8 cellular contexts compared by ENCODE assay signal in genomic region chr4:183905081-183905592, GRCh38. TPM values are rescaled to one million over a fixed set of nuclear protein-coding genes. Genes with fewer than 3 reads are reported as not detected.
DNase-seq lines count a peak whose midpoint lies in the region; ATAC-seq and TF ChIP-seq lines count a peak whose summit lies in the region.

Gene STOX2, plus strand, starts transcription at chr4:183905307. Its CDS starts 1,484 bp downstream, at chr4:183906791.

- intact Hi-C loops in CD14-positive monocyte (cut with micrococcal nuclease) = no loop called here

- no peak for ATAC-seq in activated CD4-positive, CD25-positive, alpha-beta regulatory T cell treated with anti-CD3 and anti-CD28 coated beads, Interleukin-2, amount 50 U/mL, for 24 hours

- peaks cover 0 to 3% of the 10 kb centered on the region in 2 donors for H3K36me3 Mint-ChIP-seq in CD14-positive monocyte
- H3K36me3 Mint-ChIP-seq in type B pancreatic cell = peaks cover 8% of the 10 kb centered on the region

- no peaks in the 10 kb centered on the region for H3K9me3 ChIP-seq in fibroblast of lung (ENCODE audit: control insufficient read depth, insufficient read depth, low read depth, low read length)
- H3K9me3 ChIP-seq in mucosa of rectum (ENCODE audit: control insufficient read depth in 2 of 2, low read length in 2 of 2) = no peaks in the 10 kb centered on the region

- H3K4me1 ChIP-seq in fibroblast of lung (ENCODE audit: control insufficient read depth, extremely low read depth, insufficient read depth, low read length) (no peaks in the 10 kb centered on the region), mucosa of rectum (ENCODE audit: control insufficient read depth in 2 of 2, insufficient read depth in 2 of 2, low read length in 2 of 2) (peaks cover 4 to 8% of the 10 kb centered on the region in 2 donors)

- H3K4me1 Mint-ChIP-seq in CD14-positive monocyte = peaks cover 17% of the 10 kb centered on the region
- H3K4me1 Mint-ChIP-seq in type B pancreatic cell (ENCODE audit: unreplicated experiment) = peaks cover 28% of the 10 kb centered on the region

- H3K79me2 ChIP-seq in fibroblast of lung (ENCODE audit: control insufficient read depth, insufficient read depth, low read length) = no peaks in the 10 kb centered on the region

- DNase-seq in CD14-positive monocyte (ENCODE audit: low spot score) (peak; percentile 64), KBM-7 (peak; percentile 53), T1000 (lab: John Stamatoyannopoulos, UW) (peak; percentile 26), fibroblast of lung (ENCODE audit: low read depth in 2 of 2) (peak; percentile 50 to 57), type B pancreatic cell (ENCODE audit: extremely low spot score, unreplicated experiment) (peak; percentile 84), NCI-H2196 treated with DMSO at 0.1 percent for 48 hours (lab: John Stamatoyannopoulos, UW; ENCODE audit: unreplicated experiment) (no peak)

- in situ Hi-C loops in KBM-7 (cut with MboI; ENCODE audit: low pct_unique_long_range_greater_than_20kb, low sequenced_read_pairs) = no loop called here

- peaks cover 0 to 15% (median 6%) of the 10 kb centered on the region in 7 donors for H3K9me3 Mint-ChIP-seq in CD14-positive monocyte
- H3K9me3 Mint-ChIP-seq in type B pancreatic cell = peaks cover 7% of the 10 kb centered on the region

- H3K27me3 ChIP-seq in fibroblast of lung (ENCODE audit: control insufficient read depth, insufficient read depth, low read length) (peaks cover 17% of the 10 kb centered on the region), mucosa of rectum (ENCODE audit: control insufficient read depth in 2 of 2, insufficient read depth in 2 of 2, low read length in 2 of 2) (peaks cover 7 to 32% of the 10 kb centered on the region in 2 donors)

- H3K27ac Mint-ChIP-seq in CD14-positive monocyte = no peak within 1 kb of the TSS
- H3K27ac Mint-ChIP-seq in type B pancreatic cell = peak within 1 kb of the TSS; percentile 35

- peak within 1 kb of the TSS; percentile 20 for H3K9ac ChIP-seq in fibroblast of lung (ENCODE audit: insufficient read depth, low read length)
- peak within 1 kb of the TSS; percentile 2 to 18 for H3K9ac ChIP-seq in mucosa of rectum (ENCODE audit: low read depth in 1 of 2, low read length in 2 of 2)

- peak within 1 kb of the TSS; percentile 82 for H3K4me2 ChIP-seq in fibroblast of lung (ENCODE audit: extremely low read depth, insufficient read depth, low read length)

- H3K4me3 Mint-ChIP-seq in CD14-positive monocyte (peak within 1 kb of the TSS; percentile 78 to 87), type B pancreatic cell (peak within 1 kb of the TSS; percentile 88)

- no peaks in the 10 kb centered on the region for H4K20me1 ChIP-seq in fibroblast of lung (ENCODE audit: control insufficient read depth, extremely low read depth, insufficient read depth, low read length)

- TF ChIP-seq CTCF in CD14-positive monocyte (IDR thresholded peaks at IDR 0.05) (no peak), fibroblast of lung (conservative IDR thresholded peaks at IDR 0.05 in 1 of 2, IDR thresholded peaks at IDR 0.05 in 1 of 2; ENCODE audit: low read depth in 1 of 2, low read length in 2 of 2) (no peak), type B pancreatic cell (conservative IDR thresholded peaks at IDR 0.05) (no peak)

- H3K27me3 Mint-ChIP-seq in CD14-positive monocyte (ENCODE audit: low read depth in 3 of 3) (peaks cover 48 to 69% (median 54%) of the 10 kb centered on the region in 3 donors), type B pancreatic cell (peaks cover 33% of the 10 kb centered on the region)

- H2AFZ ChIP-seq in fibroblast of lung (ENCODE audit: low read length) = peak within 1 kb of the TSS; percentile 70

- H3K36me3 ChIP-seq in fibroblast of lung (ENCODE audit: control insufficient read depth, insufficient read depth, low read length) (no peaks in the 10 kb centered on the region), mucosa of rectum (ENCODE audit: control insufficient read depth in 2 of 2, insufficient read depth in 2 of 2, low read length in 2 of 2) (no peaks in the 10 kb centered on the region)

- H3K4me3 ChIP-seq in fibroblast of lung (replicated peaks in 1 of 4; ENCODE audit: control extremely low read depth in 1 of 4, insufficient read depth in 1 of 4, low read depth in 3 of 4, low read length in 4 of 4) (peak within 1 kb of the TSS; percentile 38 to 57 (median 51)), mucosa of rectum (ENCODE audit: low read length in 2 of 2) (peak within 1 kb of the TSS; percentile 55 to 59)

- no peak within 1 kb of the TSS for H3K27ac ChIP-seq in fibroblast of lung (ENCODE audit: insufficient read depth, low read length)
- H3K27ac ChIP-seq in mucosa of rectum (ENCODE audit: low read depth in 2 of 2, low read length in 2 of 2) = peak within 1 kb of the TSS in 1 of 2 donors; percentile 61

RNA-seq across cellular contexts. Expression of gene STOX2, which starts in this region (rescaled TPM):
- polyA plus RNA-seq in CD14-positive monocyte (not detected), fibroblast of lung (0.36 and 3.3 TPM in 2 replicates)
- total RNA-seq in fibroblast of lung (0.66 and 0.77 TPM in 2 replicates), type B pancreatic cell (ENCODE audit: low replicate concordance) (16.6 and 16.7 TPM in 2 replicates)
- polyA plus RNA-seq in fibroblast of lung (2012) = 0.27 and 2.0 TPM in 2 replicates
- 0.15 and 1.6 TPM in 2 replicates for polyA minus RNA-seq in fibroblast of lung (ENCODE audit: low replicate concordance)

Comparison
In these comparisons a context has a peak if more than half of its experiments do, and no peak if none do; other contexts are left out.
1. Peak in DNase-seq in CD14-positive monocyte; RNA of the gene not detected or under 1 TPM.